16 cellular contexts compared by ENCODE assay signal in genomic region chr6:53109612-53110011, GRCh38.
DNase-seq lines count a peak whose midpoint lies in the region; ATAC-seq and TF ChIP-seq lines count a peak whose summit lies in the region.
"Had no signal": no experiment of that assay in that cellular context is flagged by ENCODE, and none has a peak within 500 bp of the region (broad histone marks: within the 10 kb centered on the region; RNA-seq: fewer than 3 reads in every experiment).

No MANE protein-coding gene starts in this region.

- POLR2A ChIA-PET in GM10248 (lab: Yijun Ruan, JAX) = no interaction called here

- ATAC-seq in GM19351 (IDR thresholded peaks at IDR 0.05; ENCODE audit: unreplicated experiment) (peak; percentile 76), HG02678 (IDR thresholded peaks at IDR 0.05; ENCODE audit: unreplicated experiment) (peak; percentile 82), HG03354 (IDR thresholded peaks at IDR 0.05; ENCODE audit: poor library complexity, severe bottlenecking, unreplicated experiment) (peak; percentile 93)
- ATAC-seq: K562 had no signal

- CTCF ChIA-PET in GM10248 (lab: Yijun Ruan, JAX) = no interaction called here

- peak; percentile 16 for DNase-seq in GM10266 (ENCODE audit: extremely low spot score)
- DNase-seq in DMS53 (lab: John Stamatoyannopoulos, UW) = no peak
- DNase-seq in GM13976 (ENCODE audit: low spot score) = no peak
- no peak for DNase-seq in AG08396 (ENCODE audit: low spot score)
- no peak for DNase-seq in GM10248 (ENCODE audit: extremely low spot score)
- DNase-seq: activated effector memory CD4-positive, alpha-beta T cell treated with anti-CD3 and anti-CD28 coated beads, Interleukin-2, amount 50 U/mL, for 16 hours; erythroblast; GOT3; kidney; NCI-H446; stimulated activated naive CD4-positive, alpha-beta T cell treated with Interleukin-2 at 50 U/mL for 16 hours; uterus had no signal

- in situ Hi-C loops in GM13976 (cut with MboI; ENCODE audit: low sequenced_read_pairs, unreplicated experiment) = no loop called here

- TF ChIP-seq CTCF in GM10266 (IDR thresholded peaks at IDR 0.05; ENCODE audit: control insufficient read depth, insufficient read depth, low read depth, missing control alignments) (no peak), GM13976 (IDR thresholded peaks at IDR 0.05; ENCODE audit: borderline replicate concordance, control extremely low read depth, extremely low read depth, insufficient read depth, missing control alignments) (no peak), GM10248 (IDR thresholded peaks at IDR 0.05; ENCODE audit: control extremely low read depth, extremely low read depth, low read depth, missing control alignments) (no peak)
